8 cellular contexts compared by ENCODE assay signal in genomic region chr17:82050152-82050760, GRCh38. TPM values are rescaled to one million over a fixed set of nuclear protein-coding genes. Genes with fewer than 3 reads are reported as not detected.
DNase-seq lines count a peak whose midpoint lies in the region; ATAC-seq and TF ChIP-seq lines count a peak whose summit lies in the region.

No MANE protein-coding gene starts in this region.

- TF ChIP-seq CTCF in CD4-positive, alpha-beta T cell (IDR thresholded peaks at IDR 0.05) = no peak
- no peak for TF ChIP-seq CTCF in RWPE1 (conservative IDR thresholded peaks at IDR 0.05; ENCODE audit: low read depth)
- TF ChIP-seq CTCF in neutrophil (IDR thresholded peaks at IDR 0.05) = no peak

- H3K9me3 Mint-ChIP-seq in CD4-positive, alpha-beta T cell = no peaks in the 10 kb centered on the region

- H3K27ac ChIP-seq in CD4-positive, alpha-beta T cell (ENCODE audit: low read depth, low read length) = no peak overlapping the region
- H3K27ac ChIP-seq in RWPE1 = peak overlapping the region; percentile 79
- H3K27ac ChIP-seq in esophagus (ENCODE audit: low read depth in 2 of 2, low read length in 1 of 2) = no peak overlapping the region
- H3K27ac ChIP-seq in neutrophil = no peak overlapping the region

- no peaks in the 10 kb centered on the region for H3K9me3 ChIP-seq in CD4-positive, alpha-beta T cell (ENCODE audit: control insufficient read depth, low read length)
- H3K9me3 ChIP-seq in esophagus (ENCODE audit: control insufficient read depth in 2 of 2, insufficient read depth in 1 of 2, low read depth in 1 of 2, low read length in 1 of 2) = no peaks in the 10 kb centered on the region
- H3K9me3 ChIP-seq in neutrophil = no peaks in the 10 kb centered on the region

- peak overlapping the region; percentile 71 for H3K27ac Mint-ChIP-seq in CD4-positive, alpha-beta T cell

- no peaks in the 10 kb centered on the region for H3K27me3 Mint-ChIP-seq in CD4-positive, alpha-beta T cell

- H3K4me1 ChIP-seq in esophagus (ENCODE audit: control insufficient read depth in 2 of 2, insufficient read depth in 2 of 2, low read length in 1 of 2) = peaks cover 10 to 20% of the 10 kb centered on the region in 2 donors
- peaks cover 15 to 21% of the 10 kb centered on the region in 2 experiments for H3K4me1 ChIP-seq in neutrophil (ENCODE audit: control insufficient read depth in 1 of 2, insufficient read depth in 1 of 2, low read depth in 1 of 2, low read length in 1 of 2)

- intact Hi-C loops in CD4-positive, alpha-beta T cell (cut with DNase I, micrococcal nuclease) = loop anchor here (2.0 to 5.0 kb wide), 2 partner anchors 15 to 47 kb away; partner anchors contain the start of genes DUS1L (in 1 of the 2) and FASN (in 1 of the 2)

- CTCF ChIA-PET in CD4-positive, alpha-beta T cell (lab: Charles Lee) = interaction anchor here (0.8 to 2.0 kb wide), 2 partner anchors 13 to 20 kb away, joined by 3 to 8 read pairs; partner anchors contain the start of gene DCXR
- CTCF ChIA-PET in RWPE1 (lab: Yijun Ruan, JAX) = interaction anchor here (0.6 to 2.3 kb wide), 3 partner anchors 14 to 91 kb away, joined by 3 to 8 read pairs (median 4); no protein-coding TSS in a partner anchor

- H3K36me3 Mint-ChIP-seq in CD4-positive, alpha-beta T cell (ENCODE audit: low read depth) = peaks cover 14% of the 10 kb centered on the region

- H3K4me3 ChIP-seq in esophagus (ENCODE audit: low read depth in 1 of 2, low read length in 2 of 2) (peak overlapping the region; percentile 83 to 85), neutrophil (ENCODE audit: low read depth in 1 of 2, low read length in 1 of 2) (peak overlapping the region; percentile 62 to 64)

- POLR2A ChIA-PET in CD4-positive, alpha-beta T cell (lab: Charles Lee) = interaction anchor here (0.9 to 4.1 kb wide), 3 partner anchors 14 to 27 kb away, joined by 3 to 16 read pairs (median 4); partner anchors contain the start of genes CENPX, DUS1L and LRRC45
- POLR2A ChIA-PET in RWPE1 (lab: Yijun Ruan, JAX; ENCODE audit: low non-redundant PET) = interaction anchor here (0.6 to 1.3 kb wide), 3 partner anchors 13 to 16 kb away, joined by 3 to 4 read pairs (median 3); partner anchors contain the start of genes DCXR and DUS1L

- H3K36me3 ChIP-seq in esophagus (ENCODE audit: control insufficient read depth in 2 of 2, insufficient read depth in 2 of 2, low read length in 1 of 2) (peaks cover 10 to 45% of the 10 kb centered on the region in 2 donors), neutrophil (peaks cover 50% of the 10 kb centered on the region)

- H3K27me3 ChIP-seq in CD4-positive, alpha-beta T cell (ENCODE audit: control insufficient read depth, insufficient read depth, low read length) = no peaks in the 10 kb centered on the region
- H3K27me3 ChIP-seq in esophagus (ENCODE audit: control insufficient read depth in 1 of 2, insufficient read depth in 2 of 2, low read length in 2 of 2) (no peaks in the 10 kb centered on the region), neutrophil (no peaks in the 10 kb centered on the region)

- H3K4me1 Mint-ChIP-seq in CD4-positive, alpha-beta T cell (ENCODE audit: low read depth) = peaks cover 14% of the 10 kb centered on the region

- 83 to 89% methylated on average over 28 of the region's 28 CpGs for WGBS in esophagus, 2 donors

- no peak for DNase-seq in CD4-positive, alpha-beta T cell
- DNase-seq in RWPE1 (ENCODE audit: low spot score) (no peak), ecto neural progenitor cell (ENCODE audit: low spot score) (no peak), T-helper 9 cell (no peak), HuH-7.5 (ENCODE audit: low spot score) (no peak)
- no peak for DNase-seq in activated CD4-positive, alpha-beta T cell treated with anti-CD3 and anti-CD28 coated beads, Interleukin-2, amount 50 U/mL, for 48 hours

- H3K4me3 Mint-ChIP-seq in CD4-positive, alpha-beta T cell = peak overlapping the region; percentile 86

- ATAC-seq in CD4-positive, alpha-beta T cell (ENCODE audit: poor library complexity) = no peak

RNA-seq across cellular contexts. Expression of gene RFNG, which starts 1.4 kb away (rescaled TPM):
- 10 to 100 TPM; 28.1 to 31.2 TPM for total RNA-seq in CD4-positive, alpha-beta T cell
- polyA plus RNA-seq in esophagus = 10 to 100 TPM; 27.4 to 36.4 TPM

RNA-seq across cellular contexts. Expression of gene GPS1, which starts 1.4 kb away (rescaled TPM):
- 10 to 100 TPM; 64.6 to 69.3 TPM for total RNA-seq in CD4-positive, alpha-beta T cell
- 10 to 100 TPM; 61.7 to 65.8 TPM for polyA plus RNA-seq in esophagus

RNA-seq across cellular contexts. Expression of gene DCXR, which starts 12.8 kb away (rescaled TPM):
- total RNA-seq in CD4-positive, alpha-beta T cell = 100 to 1,000 TPM; 103 to 119 TPM
- 100 to 1,000 TPM; 136 to 145 TPM for polyA plus RNA-seq in esophagus

RNA-seq across cellular contexts. Expression of gene DUS1L, which starts 15.3 kb away (rescaled TPM):
- total RNA-seq in CD4-positive, alpha-beta T cell = 100 to 1,000 TPM; 160 to 163 TPM
- 100 to 1,000 TPM; 118 to 182 TPM for polyA plus RNA-seq in esophagus

RNA-seq across cellular contexts. Expression of gene RAC3, which starts 18.8 kb away (rescaled TPM):
- total RNA-seq in CD4-positive, alpha-beta T cell = 1 to 10 TPM; 3.3 to 5.3 TPM
- 1 to 10 TPM; 7.1 to 9.6 TPM for polyA plus RNA-seq in esophagus
